In genomic region chr6:27312146-27312949, GRCh38 we compare ENCODE assay signal across 8 cellular contexts. TPM values are rescaled to one million over a fixed set of nuclear protein-coding genes. Genes with fewer than 3 reads are reported as not detected.
DNase-seq lines count a peak whose midpoint lies in the region; ATAC-seq, FAIRE-seq and TF ChIP-seq lines count a peak whose summit lies in the region.

Gene POM121L2, minus strand, starts transcription at chr6:27312273. Its CDS starts 103 bp downstream, at chr6:27312170.

- peak within 1 kb of the TSS; percentile 8 to 51 for H3K4me3 ChIP-seq in body of pancreas

- peak; percentile 52 to 85 (median 78) for TF ChIP-seq CTCF in body of pancreas (IDR thresholded peaks at IDR 0.05)

- intact Hi-C loops in body of pancreas (cut with DNase I): no loop called here

- no peak within 1 kb of the TSS for H3K27ac ChIP-seq in body of pancreas

- no peaks in the 10 kb centered on the region for H3K36me3 ChIP-seq in body of pancreas (replicated peaks in 1 of 2; ENCODE audit: insufficient read depth in 1 of 2, low read depth in 2 of 2)

- DNase-seq in AG08396 (ENCODE audit: low spot score) (peak; percentile 48), GM19239 (ENCODE audit: insufficient read length, low spot score) (peak; percentile 53), NAMALWA (ENCODE audit: low spot score) (peak; percentile 62), T-helper 22 cell (ENCODE audit: low read depth) (peak; percentile 2), body of pancreas (peak; percentile 81 to 87 (median 85)), iris pigment epithelial cell (ENCODE audit: low read depth) (peak; percentile 71)
- DNase-seq in stimulated activated CD4-positive, alpha-beta T cell treated with anti-CD3 and anti-CD28 coated beads, Interleukin-15, amount 100 ng/mL, for 24 hours: peak; percentile 76

- 1% methylated on average over 38 to 64 of the region's 64 CpGs for WGBS in body of pancreas, 2 donors

- peak; percentile 93 for FAIRE-seq in GM19239 (lab: Jason Lieb, UNC)

- TF ChIP-seq POLR2A in body of pancreas (IDR thresholded peaks at IDR 0.05): peak in 2 of 3 donors; percentile 25 to 38

- H3K9me3 ChIP-seq in body of pancreas: no peaks in the 10 kb centered on the region

- H3K4me1 ChIP-seq in body of pancreas: peaks cover 14% of the 10 kb centered on the region

- H3K27me3 ChIP-seq in body of pancreas: peaks cover 0 to 13% of the 10 kb centered on the region in 2 donors

- ATAC-seq in body of pancreas: peak; percentile 91
- no peak for ATAC-seq in HG03095 (IDR thresholded peaks at IDR 0.05; ENCODE audit: unreplicated experiment)

RNA-seq across cellular contexts. Expression of gene POM121L2, which starts in this region (rescaled TPM):
- not detected for total RNA-seq in body of pancreas

Comparison
In these comparisons a context has a peak if more than half of its experiments do, and no peak if none do; other contexts are left out.
1. Peak in DNase-seq, ATAC-seq and H3K4me3 ChIP-seq in body of pancreas; RNA of the gene not detected or under 1 TPM.
2. DNase-seq: peak in every context shown above with its lines; median percentile 85 in body of pancreas; 76 in stimulated activated CD4-positive, alpha-beta T cell treated with anti-CD3 and anti-CD28 coated beads, Interleukin-15, amount 100 ng/mL, for 24 hours; 71 in iris pigment epithelial cell; 62 in NAMALWA; 53 in GM19239; 48 in AG08396; 2 in T-helper 22 cell.